Comparison of ENCODE assay signal across 8 cellular contexts in the genomic region with DNA sequence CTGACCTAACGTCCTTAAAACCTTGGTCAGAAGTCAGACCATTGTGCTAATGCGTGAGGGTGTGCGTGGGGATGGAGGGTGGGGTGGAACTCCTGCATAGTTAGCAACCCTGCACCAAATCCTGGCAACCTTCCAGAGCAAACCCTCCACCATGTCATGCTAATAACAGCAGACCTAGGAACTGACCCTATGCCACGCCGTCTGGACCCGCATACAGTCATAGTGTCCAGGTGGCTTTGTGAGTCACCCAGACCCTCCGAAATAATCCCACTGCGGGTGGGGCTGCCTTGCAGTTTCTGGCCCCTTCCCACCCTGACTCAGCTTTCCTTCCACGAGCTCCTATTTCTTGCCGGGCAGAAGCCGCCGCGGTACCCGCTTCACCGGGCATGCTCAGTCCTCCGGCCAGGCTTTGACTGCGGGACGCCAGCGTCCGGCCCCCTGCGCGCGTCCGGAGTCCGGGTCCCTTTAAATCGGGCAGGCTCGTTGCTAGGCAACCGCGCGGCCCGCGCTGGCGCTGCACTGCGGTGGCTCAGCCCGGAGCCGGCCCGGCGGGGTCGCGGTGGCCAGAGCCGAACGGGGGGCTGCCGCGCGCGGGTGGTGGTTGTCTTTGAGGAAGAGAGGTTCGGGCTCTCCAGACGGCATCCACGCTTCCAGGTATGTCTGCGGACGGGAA. TPM values are rescaled to one million over a fixed set of nuclear protein-coding genes. Genes with fewer than 3 reads are reported as not detected.
DNase-seq lines count a peak whose midpoint lies in the region; ATAC-seq, FAIRE-seq and TF ChIP-seq lines count a peak whose summit lies in the region.

A gene (plus strand): TSS at position 493 of the 673 bp plus-strand sequence. CDS start 7,619 bp downstream, outside the sequence.

- H3K9me3 ChIP-seq in HUES6 (ENCODE audit: control insufficient read depth, insufficient read depth, low read depth, low read length) (no peaks in the 10 kb centered on the region), K562 (replicated peaks; ENCODE audit: control insufficient read depth, insufficient read depth, low read depth, low read length) (no peaks in the 10 kb centered on the region), smooth muscle cell (replicated peaks; ENCODE audit: low read depth) (no peaks in the 10 kb centered on the region)

- TF ChIP-seq CTCF in K562 (IDR thresholded peaks at IDR 0.05 in 2 of 3, conservative IDR thresholded peaks at IDR 0.05 in 1 of 3; ENCODE audit: insufficient read depth in 2 of 3, low read depth in 1 of 3, low read length in 3 of 3): no peak
- no peak for TF ChIP-seq CTCF in smooth muscle cell (IDR thresholded peaks at IDR 0.05; ENCODE audit: borderline replicate concordance, insufficient read depth, poor library complexity, severe bottlenecking)

- 3% methylated on average over 30 of the region's 51 CpGs for WGBS in K562 (ENCODE audit: insufficient coverage, low coverage, missing lambda C conversion rate)
- WGBS in smooth muscle cell (ENCODE audit: low lambda C conversion rate): 27% methylated on average over 39 of the region's 51 CpGs

- peak within 1 kb of the TSS in 1 of 6 donors; percentile 17 for H3K27ac Mint-ChIP-seq in immature natural killer cell

- H3K79me2 ChIP-seq in K562 (ENCODE audit: control insufficient read depth, insufficient read depth, low read length) (no peaks in the 10 kb centered on the region), smooth muscle cell (ENCODE audit: low read depth) (no peaks in the 10 kb centered on the region)

- H3K4me3 ChIP-seq in HUES6 (ENCODE audit: low read depth, low read length) (peak within 1 kb of the TSS; percentile 61), K562 (no peak within 1 kb of the TSS), smooth muscle cell (peak within 1 kb of the TSS; percentile 58)

- H3K9me3 Mint-ChIP-seq in immature natural killer cell: no peaks in the 10 kb centered on the region

- intact Hi-C loops in K562 (cut with micrococcal nuclease): no loop called here

- H3K9ac ChIP-seq in HUES6 (ENCODE audit: low read length): peak within 1 kb of the TSS; percentile 49
- H3K9ac ChIP-seq in K562 (ENCODE audit: insufficient read depth in 1 of 2, low read depth in 2 of 2, low read length in 2 of 2): no peak within 1 kb of the TSS; a peak in 1 of 4 replicates
- H3K9ac ChIP-seq in smooth muscle cell (ENCODE audit: low read depth): no peak within 1 kb of the TSS

- H3F3A ChIP-seq in smooth muscle cell (ENCODE audit: low read depth): no peaks in the 10 kb centered on the region

- H3K4me1 Mint-ChIP-seq in immature natural killer cell: no peaks in the 10 kb centered on the region

- TF ChIP-seq POLR2A in K562 (conservative IDR thresholded peaks at IDR 0.05): no peak

- peak within 1 kb of the TSS; percentile 35 to 58 (median 49) for H3K4me3 Mint-ChIP-seq in immature natural killer cell

- in situ Hi-C loops in K562 (cut with MboI): no loop called here

- H3K9me1 ChIP-seq in K562 (ENCODE audit: control insufficient read depth, insufficient read depth, low read length): no peaks in the 10 kb centered on the region

- peaks cover 2 to 6% (median 5%) of the 10 kb centered on the region in 3 donors for H3K27me3 Mint-ChIP-seq in immature natural killer cell (ENCODE audit: low read depth in 3 of 3)

- FAIRE-seq in K562 (lab: Jason Lieb, UNC) (no peak), RCC 7860 (lab: Jason Lieb, UNC) (no peak)

- POLR2A ChIA-PET in K562 (lab: Yijun Ruan, JAX): no interaction called here

- H3K4me1 ChIP-seq in HUES6 (ENCODE audit: control insufficient read depth, insufficient read depth, low read length): peaks cover 42% of the 10 kb centered on the region
- peaks cover 0 to 9% of the 10 kb centered on the region in 2 experiments; a peak in 2 of 5 replicates for H3K4me1 ChIP-seq in K562 (replicated peaks in 1 of 2; ENCODE audit: control insufficient read depth in 2 of 2, insufficient read depth in 2 of 2, low read length in 2 of 2)
- H3K4me1 ChIP-seq in smooth muscle cell (ENCODE audit: low read depth): no peaks in the 10 kb centered on the region

- BruUV-seq in K562 (replicated peaks; lab: Mats Ljungman, UMichigan): no TSS peak

- H2AFZ ChIP-seq in K562 (ENCODE audit: low read depth, low read length) (no peak within 1 kb of the TSS), smooth muscle cell (ENCODE audit: low read depth) (peak within 1 kb of the TSS; percentile 58)

- H3K36me3 Mint-ChIP-seq in immature natural killer cell: no peaks in the 10 kb centered on the region

- H3K4me2 ChIP-seq in K562 (ENCODE audit: insufficient read depth, low read length): no peak within 1 kb of the TSS
- peak within 1 kb of the TSS; percentile 77 for H3K4me2 ChIP-seq in smooth muscle cell

- DNase-seq in NCI-H1092 (lab: John Stamatoyannopoulos, UW) (peak; percentile 17), NCI-H1092 treated with DMSO at 0.1 percent for 48 hours (lab: John Stamatoyannopoulos, UW) (no peak), K562 (ENCODE audit: extremely low read depth in 1 of 4, low spot score in 3 of 4) (peak in 2 of 4 experiments; percentile 24 to 31), immature natural killer cell (peak; percentile 31 to 38 (median 35)), smooth muscle cell (lab: John Stamatoyannopoulos, UW; ENCODE audit: unreplicated experiment) (peak; percentile 4), RCC 7860 (ENCODE audit: low spot score) (no peak)

- CTCF ChIA-PET in K562 (lab: Yijun Ruan, JAX; ENCODE audit: low intra/inter-chr PET ratio): no interaction called here

- no peak within 1 kb of the TSS for H3K27ac ChIP-seq in HUES6 (ENCODE audit: low read depth, low read length)
- no peak within 1 kb of the TSS for H3K27ac ChIP-seq in K562 (ENCODE audit: extremely low read depth, low read depth, low read length)
- H3K27ac ChIP-seq in smooth muscle cell (ENCODE audit: low read depth): no peak within 1 kb of the TSS

- peak; percentile 66 for ATAC-seq in K562
- no peak for ATAC-seq in GM21576 (IDR thresholded peaks at IDR 0.05; ENCODE audit: unreplicated experiment)

- H3K36me3 ChIP-seq in HUES6 (ENCODE audit: control insufficient read depth, insufficient read depth, low read length): no peaks in the 10 kb centered on the region
- no peaks in the 10 kb centered on the region for H3K36me3 ChIP-seq in K562 (ENCODE audit: control insufficient read depth, insufficient read depth, low read length)
- no peaks in the 10 kb centered on the region for H3K36me3 ChIP-seq in smooth muscle cell (ENCODE audit: low read depth)

- TF ChIP-seq RAD21 in K562 (CRISPR knock-in tag; conservative IDR thresholded peaks at IDR 0.05 in 1 of 2, IDR thresholded peaks at IDR 0.05 in 1 of 2): no peak

- H3K27me3 ChIP-seq in HUES6 (ENCODE audit: control insufficient read depth, insufficient read depth, low read length) (peaks cover 7% of the 10 kb centered on the region; the same call in 1 of the 2 replicates), K562 (ENCODE audit: control insufficient read depth in 2 of 2, insufficient read depth in 2 of 2, low read length in 2 of 2) (peaks cover 2 to 18% of the 10 kb centered on the region in 2 experiments; a peak in 3 of 5 replicates), smooth muscle cell (ENCODE audit: low read depth) (no peaks in the 10 kb centered on the region)

- H4K20me1 ChIP-seq in K562 (replicated peaks; ENCODE audit: control insufficient read depth, insufficient read depth, low read length) (no peaks in the 10 kb centered on the region), smooth muscle cell (ENCODE audit: low read depth) (no peaks in the 10 kb centered on the region)

- TF ChIP-seq EP300 in K562 (IDR thresholded peaks at IDR 0.05; ENCODE audit: low read length): no peak

TF ChIP-seq in K562, 482 proteins besides CTCF, POLR2A, EP300 and RAD21:
- TF ChIP-seq, protein P1, sequence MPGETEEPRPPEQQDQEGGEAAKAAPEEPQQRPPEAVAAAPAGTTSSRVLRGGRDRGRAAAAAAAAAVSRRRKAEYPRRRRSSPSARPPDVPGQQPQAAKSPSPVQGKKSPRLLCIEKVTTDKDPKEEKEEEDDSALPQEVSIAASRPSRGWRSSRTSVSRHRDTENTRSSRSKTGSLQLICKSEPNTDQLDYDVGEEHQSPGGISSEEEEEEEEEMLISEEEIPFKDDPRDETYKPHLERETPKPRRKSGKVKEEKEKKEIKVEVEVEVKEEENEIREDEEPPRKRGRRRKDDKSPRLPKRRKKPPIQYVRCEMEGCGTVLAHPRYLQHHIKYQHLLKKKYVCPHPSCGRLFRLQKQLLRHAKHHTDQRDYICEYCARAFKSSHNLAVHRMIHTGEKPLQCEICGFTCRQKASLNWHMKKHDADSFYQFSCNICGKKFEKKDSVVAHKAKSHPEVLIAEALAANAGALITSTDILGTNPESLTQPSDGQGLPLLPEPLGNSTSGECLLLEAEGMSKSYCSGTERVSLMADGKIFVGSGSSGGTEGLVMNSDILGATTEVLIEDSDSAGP (CRISPR knock-in tag; IDR thresholded peaks at IDR 0.05): peak; percentile 84
- TF ChIP-seq NFIC (IDR thresholded peaks at IDR 0.05) (peak; percentile 24; the same call in 1 of the 2 replicates), RFX1 (IDR thresholded peaks at IDR 0.05) (peak; percentile 82), SETDB1 (IDR thresholded peaks at IDR 0.05; ENCODE audit: low read length) (no peak)
TF ChIP-seq in K562: peak in this region for 3.

RNA-seq across cellular contexts. Expression of the gene that starts here (rescaled TPM):
- total RNA-seq in K562 (2011; cell fraction: chromatin; rRNA removed; ENCODE audit: low replicate concordance): not detected in 2 replicates
- not detected in 2 replicates for total RNA-seq in K562 (2011; cell fraction: nucleolus; rRNA removed)
- total RNA-seq in K562 (2011; cell fraction: nucleoplasm; rRNA removed): not detected in 2 replicates
- not detected in 2 replicates for total RNA-seq in K562 (2014; rRNA removed)
- not detected in 2 replicates for total RNA-seq in K562 (2014; rRNA removed; fragmentation: Illumina TruSeq; extraction: Trizol)
- total RNA-seq in K562 (2015; rRNA removed; fragmentation: Illumina TruSeq; extraction: Trizol): not detected in 2 replicates
- total RNA-seq in K562 (2021): not detected in 2 replicates
- polyA plus RNA-seq in K562 (2011; rRNA removed): not detected in 2 replicates
- not detected in 2 replicates for polyA plus RNA-seq in K562 (2011; cell fraction: cytosol; rRNA removed)
- polyA plus RNA-seq in K562 (2011; cell fraction: nucleus; rRNA removed): not detected in 2 replicates
- not detected in 2 replicates for polyA plus RNA-seq in K562 (2012)
- polyA plus RNA-seq in K562 (2014; fragmentation: Illumina TruSeq; extraction: Trizol): not detected in 2 replicates
- polyA plus RNA-seq in K562 (2014; fragmentation: Nextera tagmentation; extraction: Ambion mirVana): not detected
- polyA plus RNA-seq in K562 (2014; rRNA removed): not detected in 2 replicates
- not detected in 2 replicates for polyA minus RNA-seq in K562 (2011; rRNA and poly(A)+ RNA removed)
- not detected in 2 replicates for polyA minus RNA-seq in K562 (2011; cell fraction: cytosol; rRNA and poly(A)+ RNA removed)
- polyA minus RNA-seq in K562 (2011; cell fraction: nucleus; rRNA and poly(A)+ RNA removed): not detected in 2 replicates
- polyA plus RNA-seq in immature natural killer cell: under 1 TPM in 1 of 3 donors, not detected in 2; 0.66 TPM
- 0.13 and 0.40 TPM in 2 replicates for total RNA-seq in smooth muscle cell
- 0.29 and 1.2 TPM in 2 replicates for polyA plus RNA-seq in smooth muscle cell

Comparison
In these comparisons a context has a peak if more than half of its experiments do, and no peak if none do; other contexts are left out.
1. DNase-seq: peak in NCI-H1092 (single experiment) and smooth muscle cell (single experiment); none in NCI-H1092 treated with DMSO at 0.1 percent for 48 hours (single experiment) and RCC 7860 (single experiment).
2. Peak in ATAC-seq in K562; RNA of the gene not detected or under 1 TPM.
3. Peak in DNase-seq in immature natural killer cell; RNA of the gene not detected or under 1 TPM.